Comparison of ENCODE assay signal across 26 cellular contexts in genomic region chr4:56961107-56961500, GRCh38. TPM values are rescaled to one million over a fixed set of nuclear protein-coding genes. Genes with fewer than 3 reads are reported as not detected.
A peak's percentile ranks its signal among the peaks of the same experiment; 100 is the strongest.
DNase-seq lines count a peak whose midpoint lies in the region; ATAC-seq and FAIRE-seq lines count a peak whose summit lies in the region.
"Had no signal": no experiment of that assay in that cellular context is flagged by ENCODE, and none has a peak within 500 bp of the region (broad histone marks: within the 10 kb centered on the region; RNA-seq: fewer than 3 reads in every experiment).

No MANE protein-coding gene starts in this region.

- peak overlapping the region; percentile 63 for H3K27ac Mint-ChIP-seq in activated CD4-positive, alpha-beta T cell treated with anti-CD3 and anti-CD28 coated beads for 36 hours
- H3K27ac Mint-ChIP-seq in stimulated activated naive CD8-positive, alpha-beta T cell treated with anti-CD3 and anti-CD28 coated beads, Interleukin-15, Interleukin-2, amounts not matched to agents 100 ng/mL and 50 ng/mL, for 24 hours: peak overlapping the region; percentile 67
- H3K27ac Mint-ChIP-seq in activated naive CD8-positive, alpha-beta T cell treated with anti-CD3 and anti-CD28 coated beads, Interleukin-2, amount 50 U/mL, for 24 hours: peak overlapping the region; percentile 67
- H3K27ac Mint-ChIP-seq: IgD-negative memory B cell had no signal

- intact Hi-C loops in activated CD4-positive, alpha-beta T cell treated with anti-CD3 and anti-CD28 coated beads for 36 hours (cut with DNase I, micrococcal nuclease): no loop called here
- intact Hi-C loops in left ventricle myocardium superior (cut with micrococcal nuclease): no loop called here

- peaks cover 25% of the 10 kb centered on the region for H3K36me3 Mint-ChIP-seq in activated CD4-positive, alpha-beta T cell treated with anti-CD3 and anti-CD28 coated beads for 36 hours (ENCODE audit: low read depth)
- peaks cover 34% of the 10 kb centered on the region for H3K36me3 Mint-ChIP-seq in stimulated activated naive CD8-positive, alpha-beta T cell treated with anti-CD3 and anti-CD28 coated beads, Interleukin-15, Interleukin-2, amounts not matched to agents 100 ng/mL and 50 ng/mL, for 24 hours (ENCODE audit: low read depth)
- H3K36me3 Mint-ChIP-seq in activated naive CD8-positive, alpha-beta T cell treated with anti-CD3 and anti-CD28 coated beads, Interleukin-2, amount 50 U/mL, for 24 hours (ENCODE audit: low read depth): peaks cover 30% of the 10 kb centered on the region

- no peak for ATAC-seq in activated CD4-positive, alpha-beta T cell treated with anti-CD3 and anti-CD28 coated beads for 36 hours
- no peak for ATAC-seq in stimulated activated naive CD8-positive, alpha-beta T cell treated with anti-CD3 and anti-CD28 coated beads, Interleukin-15, Interleukin-2, amounts not matched to agents 100 U/mL and 50 U/mL, for 24 hours
- no peak for ATAC-seq in activated naive CD8-positive, alpha-beta T cell treated with anti-CD3 and anti-CD28 coated beads, Interleukin-2, amount 50 U/mL, for 24 hours
- no peak for ATAC-seq in left ventricle myocardium superior
- no peak for ATAC-seq in GM21717 (IDR thresholded peaks at IDR 0.05; ENCODE audit: unreplicated experiment)

- POLR2A ChIA-PET in activated CD4-positive, alpha-beta T cell treated with anti-CD3 and anti-CD28 coated beads for 36 hours (lab: Charles Lee): interaction anchor here (1.0 kb wide), 1 partner anchor 11 kb away, joined by 3 read pairs; no protein-coding TSS in a partner anchor

- H3K27me3 Mint-ChIP-seq in activated CD4-positive, alpha-beta T cell treated with anti-CD3 and anti-CD28 coated beads for 36 hours: no peaks in the 10 kb centered on the region
- no peaks in the 10 kb centered on the region for H3K27me3 Mint-ChIP-seq in stimulated activated naive CD8-positive, alpha-beta T cell treated with anti-CD3 and anti-CD28 coated beads, Interleukin-15, Interleukin-2, amounts not matched to agents 100 ng/mL and 50 ng/mL, for 24 hours
- no peaks in the 10 kb centered on the region for H3K27me3 Mint-ChIP-seq in activated naive CD8-positive, alpha-beta T cell treated with anti-CD3 and anti-CD28 coated beads, Interleukin-2, amount 50 U/mL, for 24 hours
- H3K27me3 Mint-ChIP-seq: CD8-positive, alpha-beta memory T cell; IgD-negative memory B cell had no signal

- H3K4me1 Mint-ChIP-seq in activated CD4-positive, alpha-beta T cell treated with anti-CD3 and anti-CD28 coated beads for 36 hours: peaks cover 4% of the 10 kb centered on the region
- no peaks in the 10 kb centered on the region for H3K4me1 Mint-ChIP-seq in stimulated activated naive CD8-positive, alpha-beta T cell treated with anti-CD3 and anti-CD28 coated beads, Interleukin-15, Interleukin-2, amounts not matched to agents 100 ng/mL and 50 ng/mL, for 24 hours (ENCODE audit: low read depth)
- H3K4me1 Mint-ChIP-seq in activated naive CD8-positive, alpha-beta T cell treated with anti-CD3 and anti-CD28 coated beads, Interleukin-2, amount 50 U/mL, for 24 hours: peaks cover 4% of the 10 kb centered on the region
- H3K4me1 Mint-ChIP-seq: CD8-positive, alpha-beta memory T cell; IgD-negative memory B cell had no signal

- H3K4me3 Mint-ChIP-seq in activated CD4-positive, alpha-beta T cell treated with anti-CD3 and anti-CD28 coated beads for 36 hours: no peak overlapping the region
- no peak overlapping the region for H3K4me3 Mint-ChIP-seq in stimulated activated naive CD8-positive, alpha-beta T cell treated with anti-CD3 and anti-CD28 coated beads, Interleukin-15, Interleukin-2, amounts not matched to agents 100 ng/mL and 50 ng/mL, for 24 hours
- no peak overlapping the region for H3K4me3 Mint-ChIP-seq in activated naive CD8-positive, alpha-beta T cell treated with anti-CD3 and anti-CD28 coated beads, Interleukin-2, amount 50 U/mL, for 24 hours
- H3K4me3 Mint-ChIP-seq: CD8-positive, alpha-beta memory T cell; IgD-negative memory B cell had no signal

- FAIRE-seq in HTR-8/SVneo (lab: Jason Lieb, UNC): no peak
- FAIRE-seq: D721Med, GM18507, H1, RCC 7860 had no signal

- no peak for DNase-seq in activated CD4-positive, alpha-beta T cell treated with anti-CD3 and anti-CD28 coated beads for 36 hours
- DNase-seq in activated CD4-positive, alpha-beta T cell treated with anti-CD3 and anti-CD28 coated beads, Interleukin-2, amount 50 U/mL, for 4 hours: no peak
- no peak for DNase-seq in stimulated activated naive CD8-positive, alpha-beta T cell treated with anti-CD3 and anti-CD28 coated beads, Interleukin-15, Interleukin-2, amounts not matched to agents 100 U/mL and 50 U/mL, for 24 hours
- DNase-seq in activated naive CD8-positive, alpha-beta T cell treated with anti-CD3 and anti-CD28 coated beads, Interleukin-2, amount 50 U/mL, for 24 hours: no peak
- no peak for DNase-seq in HTR-8/SVneo (ENCODE audit: insufficient read length, low spot score)
- no peak for DNase-seq in left ventricle myocardium superior
- DNase-seq: 8988T; AML-193; CD8-positive, alpha-beta memory T cell; DMS53; GDM1; NCI-H1694; NCI-H2081; NCI-H2171; NCI-H345; NCI-H524; NCI-H774; NK-92 treated with Interleukin-12 subunit alpha and Interleukin-12 subunit beta, amount 100 ng/mL, for 24 hours; SJCRH30 had no signal

- CTCF ChIA-PET in activated CD4-positive, alpha-beta T cell treated with anti-CD3 and anti-CD28 coated beads for 36 hours (lab: Charles Lee): interaction anchor here (1.2 to 1.6 kb wide), 4 partner anchors 9 to 67 kb away, joined by 3 to 6 read pairs (median 6); no protein-coding TSS in a partner anchor

- H3K9me3 Mint-ChIP-seq in activated CD4-positive, alpha-beta T cell treated with anti-CD3 and anti-CD28 coated beads for 36 hours (ENCODE audit: low read depth): no peaks in the 10 kb centered on the region
- no peaks in the 10 kb centered on the region for H3K9me3 Mint-ChIP-seq in stimulated activated naive CD8-positive, alpha-beta T cell treated with anti-CD3 and anti-CD28 coated beads, Interleukin-15, Interleukin-2, amounts not matched to agents 100 ng/mL and 50 ng/mL, for 24 hours
- no peaks in the 10 kb centered on the region for H3K9me3 Mint-ChIP-seq in activated naive CD8-positive, alpha-beta T cell treated with anti-CD3 and anti-CD28 coated beads, Interleukin-2, amount 50 U/mL, for 24 hours
- H3K9me3 Mint-ChIP-seq: CD8-positive, alpha-beta memory T cell; IgD-negative memory B cell had no signal

RNA-seq across cellular contexts. Expression of gene NOA1, which starts 16.3 kb away (rescaled TPM):
- total RNA-seq in activated CD4-positive, alpha-beta T cell treated with anti-CD3 and anti-CD28 coated beads for 36 hours: 10 to 100 TPM; 24.9 to 31.5 TPM
- total RNA-seq in left ventricle myocardium superior: 13.0 TPM

RNA-seq across cellular contexts. Expression of gene POLR2B, which starts 17.6 kb away (rescaled TPM):
- total RNA-seq in activated CD4-positive, alpha-beta T cell treated with anti-CD3 and anti-CD28 coated beads for 36 hours: 100 to 1,000 TPM; 108 to 133 TPM
- total RNA-seq in left ventricle myocardium superior: 68.3 TPM

RNA-seq across cellular contexts. Expression of gene REST, which starts 53.4 kb away (rescaled TPM):
- total RNA-seq in activated CD4-positive, alpha-beta T cell treated with anti-CD3 and anti-CD28 coated beads for 36 hours: 10 to 100 TPM; 44.0 to 44.9 TPM
- total RNA-seq in left ventricle myocardium superior: 24.2 TPM
